Comparison of ENCODE assay signal across 21 cellular contexts in the genomic region with DNA sequence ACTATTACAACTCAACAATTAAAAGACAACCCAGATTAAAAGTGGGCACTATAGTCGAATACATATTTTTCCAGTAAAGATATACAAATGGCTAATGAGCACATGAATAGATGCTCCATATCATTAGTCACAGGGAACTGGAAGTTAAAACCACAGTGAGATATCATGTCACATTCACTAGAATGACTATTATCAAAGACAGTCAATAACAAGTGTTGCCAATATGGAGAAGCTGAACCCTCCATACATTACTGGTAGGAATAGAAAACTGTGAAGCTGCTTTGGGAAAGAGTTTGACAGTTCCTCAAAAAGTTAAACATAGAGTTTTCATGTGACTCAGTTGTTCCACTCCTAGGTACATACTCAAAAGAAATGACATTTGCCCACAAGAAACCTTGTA.
"Had no signal": no experiment of that assay in that cellular context is flagged by ENCODE, and none has a peak within 500 bp of the region (broad histone marks: within the 10 kb centered on the region; RNA-seq: fewer than 3 reads in every experiment).

No MANE protein-coding gene starts in this region.

- H3K9me3 ChIP-seq: heart left ventricle, pancreas, testis, tibial nerve, upper lobe of right lung, vagina had no signal

- H3K4me3 ChIP-seq: heart left ventricle, pancreas, smooth muscle cell, testis, tibial nerve, upper lobe of right lung, vagina had no signal

- DNase-seq: effector memory CD4-positive, alpha-beta T cell; heart left ventricle; hippocampal formation; kidney glomerular epithelial cell; mesendoderm; naive B cell; occipital lobe; pancreas; right cardiac atrium; stimulated activated CD4-positive, alpha-beta T cell treated with anti-CD3 and anti-CD28 coated beads, Interleukin-2, amount 100 ng/mL, for 48 hours; stimulated activated CD8-positive, alpha-beta memory T cell treated with anti-CD3 and anti-CD28 coated beads, Interleukin-4, amount 100 ng/mL, for 48 hours; testis; upper lobe of right lung had no signal

- H3K4me1 Mint-ChIP-seq: nephron had no signal

- H3K27ac ChIP-seq: heart left ventricle, pancreas, testis, tibial nerve, upper lobe of right lung, vagina had no signal

- H3K27me3 Mint-ChIP-seq: stimulated activated memory B cell treated with anti-CD40 and anti-IgM and Interleukin-4, amounts not matched to agents 10 μg/mL and 1 μg/mL and 100 μg/mL, for 72 hours; stimulated activated naive CD8-positive, alpha-beta T cell treated with anti-CD3 and anti-CD28 coated beads, Interleukin-15, Interleukin-2, amounts not matched to agents 100 ng/mL and 50 ng/mL, for 24 hours had no signal

- ATAC-seq: esophagus mucosa; heart left ventricle; pancreas; right cardiac atrium; stimulated activated memory B cell treated with anti-CD40 and anti-IgM and Interleukin-4, amounts not matched to agents 10 μg/mL and 1 μg/mL and 100 μg/mL, for 72 hours; upper lobe of right lung had no signal

- H3K27me3 ChIP-seq: heart left ventricle, pancreas, testis, tibial nerve, upper lobe of right lung, vagina had no signal

- H3K4me2 ChIP-seq: smooth muscle cell had no signal

- H3K27ac Mint-ChIP-seq: naive B cell; nephron; progenitor cell of endocrine pancreas; stimulated activated memory B cell treated with anti-CD40 and anti-IgM and Interleukin-4, amounts not matched to agents 10 μg/mL and 1 μg/mL and 100 μg/mL, for 72 hours; stimulated activated naive CD8-positive, alpha-beta T cell treated with anti-CD3 and anti-CD28 coated beads, Interleukin-15, Interleukin-2, amounts not matched to agents 100 ng/mL and 50 ng/mL, for 24 hours had no signal

- H3K36me3 Mint-ChIP-seq: naive B cell; stimulated activated memory B cell treated with anti-CD40 and anti-IgM and Interleukin-4, amounts not matched to agents 10 μg/mL and 1 μg/mL and 100 μg/mL, for 72 hours had no signal

- H3K4me3 Mint-ChIP-seq: naive B cell; nephron; stimulated activated memory B cell treated with anti-CD40 and anti-IgM and Interleukin-4, amounts not matched to agents 10 μg/mL and 1 μg/mL and 100 μg/mL, for 72 hours; stimulated activated naive CD8-positive, alpha-beta T cell treated with anti-CD3 and anti-CD28 coated beads, Interleukin-15, Interleukin-2, amounts not matched to agents 100 ng/mL and 50 ng/mL, for 24 hours had no signal

- H3K9me3 Mint-ChIP-seq: naive B cell; nephron; stimulated activated memory B cell treated with anti-CD40 and anti-IgM and Interleukin-4, amounts not matched to agents 10 μg/mL and 1 μg/mL and 100 μg/mL, for 72 hours; stimulated activated naive CD8-positive, alpha-beta T cell treated with anti-CD3 and anti-CD28 coated beads, Interleukin-15, Interleukin-2, amounts not matched to agents 100 ng/mL and 50 ng/mL, for 24 hours had no signal

- H3K4me1 ChIP-seq: heart left ventricle, pancreas, testis, upper lobe of right lung, vagina had no signal

- H3K36me3 ChIP-seq: heart left ventricle, pancreas, tibial nerve, upper lobe of right lung, vagina had no signal
